17 cellular contexts compared by ENCODE assay signal in genomic region chr1:226883630-226884029, GRCh38. TPM values are rescaled to one million over a fixed set of nuclear protein-coding genes. Genes with fewer than 3 reads are reported as not detected.
A peak's percentile ranks its signal among the peaks of the same experiment; 100 is the strongest.
DNase-seq lines count a peak whose midpoint lies in the region; ATAC-seq and TF ChIP-seq lines count a peak whose summit lies in the region.
"Had no signal": no experiment of that assay in that cellular context is flagged by ENCODE, and none has a peak within 500 bp of the region (broad histone marks: within the 10 kb centered on the region; RNA-seq: fewer than 3 reads in every experiment).

No MANE protein-coding gene starts in this region.

- no peak overlapping the region for H3K4me2 ChIP-seq in GM23248 (ENCODE audit: unreplicated experiment)

- ATAC-seq in activated T-helper 17 cell treated with anti-CD3 and anti-CD28 coated beads, Interleukin-2, amount 50 U/mL, for 72 hours (replicated peaks): no peak
- no peak for ATAC-seq in natural killer cell treated with Interleukin-12 subunit alpha and Interleukin-12 subunit beta and Interleukin-15 and Interleukin-18, amount 100 ng/mL, for 72 hours
- ATAC-seq in mucosa of descending colon: no peak

- DNase-seq in T-helper 1 cell (no peak), GM23248 (no peak), mucosa of descending colon (no peak), posterior cingulate gyrus (no peak)
- DNase-seq in CD8-positive, alpha-beta memory T cell: no peak
- DNase-seq in natural killer cell treated with Interleukin-12 subunit alpha and Interleukin-12 subunit beta and Interleukin-15 and Interleukin-18, amount 100 ng/mL, for 72 hours (ENCODE audit: low spot score): peak; percentile 41
- DNase-seq: aorta, Calu3, GF-D8, heart left ventricle, NCI-H774, T-helper 9 cell had no signal

- 83 to 89% methylated on average over 15 to 16 of the region's 16 CpGs for WGBS in GM23248 (ENCODE audit: low coverage in 1 of 2, low lambda C conversion rate in 2 of 2, missing lambda C conversion rate in 2 of 2), 2 experiments

- no peak for TF ChIP-seq CTCF in mucosa of descending colon (IDR thresholded peaks at IDR 0.05)

- no peaks in the 10 kb centered on the region for H3K9me2 ChIP-seq in GM23248 (ENCODE audit: insufficient read depth)

- H3K36me3 ChIP-seq in CD8-positive, alpha-beta memory T cell (ENCODE audit: insufficient read depth, low read length): no peaks in the 10 kb centered on the region
- H3K36me3 ChIP-seq in GM23248 (ENCODE audit: low read depth) (no peaks in the 10 kb centered on the region), mucosa of descending colon (ENCODE audit: low read depth) (no peaks in the 10 kb centered on the region)

- H3F3A ChIP-seq in GM23248 (ENCODE audit: insufficient read depth): no peaks in the 10 kb centered on the region

- POLR2A ChIA-PET in CD8-positive, alpha-beta memory T cell (lab: Charles Lee): interaction anchor here (0.6 to 2.7 kb wide), 2 partner anchors 56 to 84 kb away, joined by 3 to 25 read pairs; partner anchors contain the start of gene COQ8A

- no peaks in the 10 kb centered on the region for H4K20me1 ChIP-seq in GM23248 (ENCODE audit: insufficient read depth)

- H3K36me3 Mint-ChIP-seq in T-helper 1 cell treated with Interleukin-12 subunit alpha and Interleukin-12 subunit beta and Interleukin-4 antibody, amounts not matched to agents 30 μg/mL and 1 μg/mL, for 36 hours (ENCODE audit: low read depth): peaks cover 21% of the 10 kb centered on the region
- H3K36me3 Mint-ChIP-seq in CD8-positive, alpha-beta memory T cell: peaks cover 10 to 24% (median 11%) of the 10 kb centered on the region in 3 donors
- H3K36me3 Mint-ChIP-seq in activated T-helper 17 cell treated with anti-CD3 and anti-CD28 coated beads, Interleukin-2, amount 50 U/mL, for 72 hours (ENCODE audit: low read depth): no peaks in the 10 kb centered on the region
- H3K36me3 Mint-ChIP-seq in natural killer cell treated with Interleukin-12 subunit alpha and Interleukin-12 subunit beta and Interleukin-15 and Interleukin-18, amount 100 ng/mL, for 72 hours: peaks cover 11% of the 10 kb centered on the region

- peaks cover 48% of the 10 kb centered on the region for H3K4me1 Mint-ChIP-seq in T-helper 1 cell treated with Interleukin-12 subunit alpha and Interleukin-12 subunit beta and Interleukin-4 antibody, amounts not matched to agents 30 μg/mL and 1 μg/mL, for 36 hours (ENCODE audit: low read depth)
- peaks cover 33 to 41% (median 38%) of the 10 kb centered on the region in 3 donors for H3K4me1 Mint-ChIP-seq in CD8-positive, alpha-beta memory T cell
- H3K4me1 Mint-ChIP-seq in activated T-helper 17 cell treated with anti-CD3 and anti-CD28 coated beads, Interleukin-2, amount 50 U/mL, for 72 hours: peaks cover 26% of the 10 kb centered on the region
- peaks cover 40 to 45% of the 10 kb centered on the region in 2 donors for H3K4me1 Mint-ChIP-seq in natural killer cell treated with Interleukin-12 subunit alpha and Interleukin-12 subunit beta and Interleukin-15 and Interleukin-18, amount 100 ng/mL, for 72 hours (ENCODE audit: low read depth in 2 of 2)

- CTCF ChIA-PET in CD8-positive, alpha-beta memory T cell (lab: Charles Lee): interaction anchor here (1.4 to 1.7 kb wide), 5 partner anchors 55 to 258 kb away, joined by 3 to 7 read pairs (median 4); partner anchors contain the start of gene ITPKB

- no peak overlapping the region for H3K27ac ChIP-seq in CD8-positive, alpha-beta memory T cell (ENCODE audit: low read depth, low read length)
- H3K27ac ChIP-seq in GM23248: no peak overlapping the region
- H3K27ac ChIP-seq: 22Rv1, coronary artery, RWPE1 had no signal

- no peak overlapping the region for H2AFZ ChIP-seq in GM23248

- no peak overlapping the region for H3K9ac ChIP-seq in GM23248

- H3K9me3 Mint-ChIP-seq in T-helper 1 cell treated with Interleukin-12 subunit alpha and Interleukin-12 subunit beta and Interleukin-4 antibody, amounts not matched to agents 30 μg/mL and 1 μg/mL, for 36 hours: no peaks in the 10 kb centered on the region
- no peaks in the 10 kb centered on the region for H3K9me3 Mint-ChIP-seq in CD8-positive, alpha-beta memory T cell
- H3K9me3 Mint-ChIP-seq in activated T-helper 17 cell treated with anti-CD3 and anti-CD28 coated beads, Interleukin-2, amount 50 U/mL, for 72 hours: no peaks in the 10 kb centered on the region
- no peaks in the 10 kb centered on the region for H3K9me3 Mint-ChIP-seq in natural killer cell treated with Interleukin-12 subunit alpha and Interleukin-12 subunit beta and Interleukin-15 and Interleukin-18, amount 100 ng/mL, for 72 hours

- no peaks in the 10 kb centered on the region for H3K27me3 ChIP-seq in CD8-positive, alpha-beta memory T cell (ENCODE audit: insufficient read depth, low read length, poor library complexity, severe bottlenecking)
- H3K27me3 ChIP-seq in GM23248 (replicated peaks; ENCODE audit: insufficient read depth): no peaks in the 10 kb centered on the region
- H3K27me3 ChIP-seq: heart left ventricle had no signal

- H3K9me3 ChIP-seq in CD8-positive, alpha-beta memory T cell (ENCODE audit: low read length): no peaks in the 10 kb centered on the region
- no peaks in the 10 kb centered on the region for H3K9me3 ChIP-seq in GM23248 (ENCODE audit: low read depth)
- H3K9me3 ChIP-seq in mucosa of descending colon: no peaks in the 10 kb centered on the region
- H3K9me3 ChIP-seq: heart left ventricle had no signal

- H3K4me3 Mint-ChIP-seq in T-helper 1 cell treated with Interleukin-12 subunit alpha and Interleukin-12 subunit beta and Interleukin-4 antibody, amounts not matched to agents 30 μg/mL and 1 μg/mL, for 36 hours: peak overlapping the region; percentile 66
- H3K4me3 Mint-ChIP-seq in CD8-positive, alpha-beta memory T cell: peak overlapping the region in 6 of 7 donors; percentile 69 to 84 (median 78)
- peak overlapping the region; percentile 76 for H3K4me3 Mint-ChIP-seq in activated T-helper 17 cell treated with anti-CD3 and anti-CD28 coated beads, Interleukin-2, amount 50 U/mL, for 72 hours
- peak overlapping the region; percentile 76 for H3K4me3 Mint-ChIP-seq in natural killer cell treated with Interleukin-12 subunit alpha and Interleukin-12 subunit beta and Interleukin-15 and Interleukin-18, amount 100 ng/mL, for 72 hours

- H3K27me3 Mint-ChIP-seq in T-helper 1 cell treated with Interleukin-12 subunit alpha and Interleukin-12 subunit beta and Interleukin-4 antibody, amounts not matched to agents 30 μg/mL and 1 μg/mL, for 36 hours (ENCODE audit: low read depth): no peaks in the 10 kb centered on the region
- peaks cover 0 to 2% of the 10 kb centered on the region in 2 donors for H3K27me3 Mint-ChIP-seq in CD8-positive, alpha-beta memory T cell
- no peaks in the 10 kb centered on the region for H3K27me3 Mint-ChIP-seq in activated T-helper 17 cell treated with anti-CD3 and anti-CD28 coated beads, Interleukin-2, amount 50 U/mL, for 72 hours
- H3K27me3 Mint-ChIP-seq in natural killer cell treated with Interleukin-12 subunit alpha and Interleukin-12 subunit beta and Interleukin-15 and Interleukin-18, amount 100 ng/mL, for 72 hours: no peaks in the 10 kb centered on the region

- peak overlapping the region; percentile 90 for H3K27ac Mint-ChIP-seq in T-helper 1 cell treated with Interleukin-12 subunit alpha and Interleukin-12 subunit beta and Interleukin-4 antibody, amounts not matched to agents 30 μg/mL and 1 μg/mL, for 36 hours
- peak overlapping the region in 6 of 8 donors; percentile 74 to 92 (median 88) for H3K27ac Mint-ChIP-seq in CD8-positive, alpha-beta memory T cell
- peak overlapping the region; percentile 83 for H3K27ac Mint-ChIP-seq in activated T-helper 17 cell treated with anti-CD3 and anti-CD28 coated beads, Interleukin-2, amount 50 U/mL, for 72 hours
- H3K27ac Mint-ChIP-seq in natural killer cell treated with Interleukin-12 subunit alpha and Interleukin-12 subunit beta and Interleukin-15 and Interleukin-18, amount 100 ng/mL, for 72 hours: peak overlapping the region; percentile 89 to 96

- in situ Hi-C loops in GM23248 (cut with MboI): no loop called here

- H3K79me2 ChIP-seq in GM23248 (ENCODE audit: insufficient read depth): no peaks in the 10 kb centered on the region

- intact Hi-C loops in mucosa of descending colon (cut with DNase I, micrococcal nuclease) (no loop called here), posterior cingulate gyrus (cut with DNase I) (no loop called here)

- peaks cover 42% of the 10 kb centered on the region for H3K4me1 ChIP-seq in CD8-positive, alpha-beta memory T cell (ENCODE audit: insufficient read depth, low read length)
- no peaks in the 10 kb centered on the region; the same call in 1 of the 2 replicates for H3K4me1 ChIP-seq in GM23248 (ENCODE audit: insufficient read depth)
- peaks cover 7% of the 10 kb centered on the region for H3K4me1 ChIP-seq in mucosa of descending colon (ENCODE audit: low read depth)

- no peak overlapping the region for H3K4me3 ChIP-seq in CD8-positive, alpha-beta memory T cell (ENCODE audit: low read length)
- H3K4me3 ChIP-seq in GM23248: no peak overlapping the region
- no peak overlapping the region for H3K4me3 ChIP-seq in mucosa of descending colon

RNA-seq across cellular contexts. Expression of gene PSEN2, which starts 13.2 kb away (rescaled TPM):
- total RNA-seq in CD8-positive, alpha-beta memory T cell: 10 to 100 TPM; 10.2 to 10.5 TPM
- 9.8 TPM for polyA plus RNA-seq in CD8-positive, alpha-beta memory T cell
- total RNA-seq in activated T-helper 17 cell treated with anti-CD3 and anti-CD28 coated beads, Interleukin-2, amount 50 U/mL, for 72 hours: 10 to 100 TPM in 1 of 2 donors, 1 to 10 TPM in 1; 8.2 to 11.0 TPM
- 10 to 100 TPM; 20.3 to 21.8 TPM for total RNA-seq in natural killer cell treated with Interleukin-12 subunit alpha and Interleukin-12 subunit beta and Interleukin-15 and Interleukin-18, amount 100 ng/mL, for 72 hours
- total RNA-seq in GM23248 (2014; rRNA removed; shearing (Covaris generic)): 7.0 and 13.9 TPM in 2 replicates
- polyA plus RNA-seq in GM23248 (2016; fragmentation: Nextera tagmentation; extraction: Ambion mirVana): 7.5 and 10.8 TPM in 2 replicates
- total RNA-seq in mucosa of descending colon: 10 to 100 TPM; 20.3 to 30.7 (median 24.1) TPM

RNA-seq across cellular contexts. Expression of gene COQ8A, which starts 56.5 kb away (rescaled TPM):
- total RNA-seq in CD8-positive, alpha-beta memory T cell: 10 to 100 TPM; 30.7 to 35.2 TPM
- 43.6 TPM for polyA plus RNA-seq in CD8-positive, alpha-beta memory T cell
- 10 to 100 TPM; 28.8 to 43.1 TPM for total RNA-seq in activated T-helper 17 cell treated with anti-CD3 and anti-CD28 coated beads, Interleukin-2, amount 50 U/mL, for 72 hours
- total RNA-seq in natural killer cell treated with Interleukin-12 subunit alpha and Interleukin-12 subunit beta and Interleukin-15 and Interleukin-18, amount 100 ng/mL, for 72 hours: 10 to 100 TPM; 12.3 to 28.4 TPM
- total RNA-seq in GM23248 (2014; rRNA removed; shearing (Covaris generic)): 8.3 and 10.5 TPM in 2 replicates
- 7.9 and 8.7 TPM in 2 replicates for polyA plus RNA-seq in GM23248 (2016; fragmentation: Nextera tagmentation; extraction: Ambion mirVana)
- total RNA-seq in mucosa of descending colon: 10 to 100 TPM; 47.3 to 77.9 (median 67.1) TPM
